In the genomic region with DNA sequence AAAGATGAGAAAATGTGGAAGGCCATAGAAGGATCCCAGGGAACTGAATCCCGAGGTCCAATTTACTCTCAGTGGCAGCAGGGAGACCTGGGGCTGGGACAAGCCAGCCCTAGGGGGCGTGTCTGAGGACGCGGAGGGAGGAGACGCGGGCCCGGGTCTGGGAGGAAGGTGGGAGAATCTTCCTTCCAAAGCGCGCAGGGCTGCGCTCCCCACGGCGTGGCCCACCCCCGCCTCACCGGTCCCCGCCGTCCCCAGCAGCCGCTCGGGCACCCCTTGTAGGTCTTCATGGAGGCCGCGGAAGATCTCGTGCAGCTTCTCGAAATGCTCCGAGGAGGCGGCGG, we compare ENCODE assay signal across 7 cellular contexts. TPM values are rescaled to one million over a fixed set of nuclear protein-coding genes. Genes with fewer than 3 reads are reported as not detected.
A peak's percentile ranks its signal among the peaks of the same experiment; 100 is the strongest.
DNase-seq lines count a peak whose midpoint lies in the region; ATAC-seq, FAIRE-seq and TF ChIP-seq lines count a peak whose summit lies in the region.

No MANE protein-coding gene starts in this region.

- TF ChIP-seq CTCF in K562 (IDR thresholded peaks at IDR 0.05 in 2 of 3, conservative IDR thresholded peaks at IDR 0.05 in 1 of 3; ENCODE audit: insufficient read depth in 2 of 3, low read depth in 1 of 3, low read length in 3 of 3) (0 out of 6 replicates have a peak, but pooled peaks of 1 of the 3 experiments have one; percentile 5), retinal pigment epithelial cell (conservative IDR thresholded peaks at IDR 0.05; ENCODE audit: low read depth, low read length) (peak; percentile 34)

- H3K4me1 ChIP-seq in K562 (replicated peaks in 1 of 2; ENCODE audit: control insufficient read depth in 2 of 2, insufficient read depth in 2 of 2, low read length in 2 of 2) (peaks cover 16 to 17% of the 10 kb centered on the region in 2 experiments; a peak in 4 of 5 replicates), iPS DF 6.9 (ENCODE audit: control insufficient read depth, insufficient read depth, low read length) (no peaks in the 10 kb centered on the region)

- peak; percentile 55 for ATAC-seq in GM18502 (IDR thresholded peaks at IDR 0.05; ENCODE audit: poor library complexity, unreplicated experiment)
- peak; percentile 39 for ATAC-seq in HG02840 (IDR thresholded peaks at IDR 0.05; ENCODE audit: low FRiP score, unreplicated experiment)
- peak; percentile 90 for ATAC-seq in K562

- in situ Hi-C loops in K562 (cut with MboI), result no loop called here

- peak overlapping the region; percentile 90 to 98 for H3K9ac ChIP-seq in K562 (ENCODE audit: insufficient read depth in 1 of 2, low read depth in 2 of 2, low read length in 2 of 2)

- no peak for TF ChIP-seq RAD21 in K562 (CRISPR knock-in tag; conservative IDR thresholded peaks at IDR 0.05 in 1 of 2, IDR thresholded peaks at IDR 0.05 in 1 of 2)

- peak overlapping the region; percentile 96 for H2AFZ ChIP-seq in K562 (ENCODE audit: low read depth, low read length)

- TF ChIP-seq EP300 in K562 (IDR thresholded peaks at IDR 0.05; ENCODE audit: low read length), result no peak

- FAIRE-seq in K562 (lab: Jason Lieb, UNC), result peak; percentile 48

- H3K27me3 ChIP-seq in K562 (ENCODE audit: control insufficient read depth in 2 of 2, insufficient read depth in 2 of 2, low read length in 2 of 2) (no peaks in the 10 kb centered on the region), iPS DF 6.9 (ENCODE audit: control insufficient read depth, insufficient read depth, low read length) (no peaks in the 10 kb centered on the region)

- peaks cover 32% of the 10 kb centered on the region for H3K36me3 ChIP-seq in K562 (ENCODE audit: control insufficient read depth, insufficient read depth, low read length)
- peaks cover 9% of the 10 kb centered on the region; the same call in 1 of the 2 replicates for H3K36me3 ChIP-seq in iPS DF 6.9 (ENCODE audit: control insufficient read depth, insufficient read depth, low read length)

- WGBS in K562 (ENCODE audit: insufficient coverage, low coverage, missing lambda C conversion rate), result 6% methylated on average over 6 of the region's 25 CpGs
- no CpG with 5 or more reads among the region's 25 CpGs for WGBS in iPS DF 6.9 (ENCODE audit: insufficient coverage, insufficient read length)

- CTCF ChIA-PET in K562 (lab: Yijun Ruan, JAX; ENCODE audit: low intra/inter-chr PET ratio), result interaction anchor here (1.3 kb wide), 1 partner anchor 30 kb away, joined by 6 read pairs; no protein-coding TSS in a partner anchor

- POLR2A ChIA-PET in K562 (lab: Yijun Ruan, JAX), result interaction anchor here (0.6 to 1.2 kb wide), 4 partner anchors 10 to 243 kb away, joined by 3 to 6 read pairs (median 3); no protein-coding TSS in a partner anchor

- H3K4me2 ChIP-seq in K562 (ENCODE audit: insufficient read depth, low read length), result peak overlapping the region; percentile 84

- TF ChIP-seq POLR2A in K562 (conservative IDR thresholded peaks at IDR 0.05), result no peak

- intact Hi-C loops in K562 (cut with micrococcal nuclease), result loop anchor here (2.0 kb wide), 2 partner anchors 21 to 31 kb away; partner anchors contain the start of gene RDH11

- BruUV-seq in K562 (replicated peaks; lab: Mats Ljungman, UMichigan), result no TSS peak

- H3K9me1 ChIP-seq in K562 (ENCODE audit: control insufficient read depth, insufficient read depth, low read length), result no peaks in the 10 kb centered on the region

- peaks cover 52% of the 10 kb centered on the region for H3K79me2 ChIP-seq in K562 (ENCODE audit: control insufficient read depth, insufficient read depth, low read length)

- no peaks in the 10 kb centered on the region for H3K9me3 ChIP-seq in K562 (replicated peaks; ENCODE audit: control insufficient read depth, insufficient read depth, low read depth, low read length)
- H3K9me3 ChIP-seq in iPS DF 6.9 (ENCODE audit: control insufficient read depth, insufficient read depth, low read length), result no peaks in the 10 kb centered on the region

- DNase-seq in NCI-H128 (lab: John Stamatoyannopoulos, UW; ENCODE audit: unreplicated experiment) (peak; percentile 70), T-helper 22 cell (ENCODE audit: low read depth) (peak; percentile 41), K562 (ENCODE audit: extremely low read depth in 1 of 4, low spot score in 3 of 4) (peak; percentile 67 to 81 (median 71)), iPS DF 6.9 (ENCODE audit: low read depth, low spot score) (peak; percentile 25), retinal pigment epithelial cell (ENCODE audit: low read depth) (no peak)

- peak overlapping the region; percentile 90 for H3K4me3 ChIP-seq in K562
- H3K4me3 ChIP-seq in iPS DF 6.9 (ENCODE audit: low read length), result peak overlapping the region; percentile 83
- H3K4me3 ChIP-seq in retinal pigment epithelial cell (ENCODE audit: low read length), result peak overlapping the region; percentile 70

- peak overlapping the region; percentile 94 for H3K27ac ChIP-seq in K562 (ENCODE audit: extremely low read depth, low read depth, low read length)
- no peak overlapping the region for H3K27ac ChIP-seq in iPS DF 6.9 (ENCODE audit: low read length)

- no peaks in the 10 kb centered on the region for H4K20me1 ChIP-seq in K562 (replicated peaks; ENCODE audit: control insufficient read depth, insufficient read depth, low read length)

RNA-seq across cellular contexts. Expression of gene VTI1B, which starts 0.3 kb away (rescaled TPM):
- 25.9 and 27.2 TPM in 2 replicates for total RNA-seq in K562 (2011; cell fraction: chromatin; rRNA removed; ENCODE audit: low replicate concordance)
- total RNA-seq in K562 (2011; cell fraction: nucleolus; rRNA removed), result 12.0 and 12.2 TPM in 2 replicates
- total RNA-seq in K562 (2011; cell fraction: nucleoplasm; rRNA removed), result 19.9 and 28.7 TPM in 2 replicates
- total RNA-seq in K562 (2014; rRNA removed), result 32.8 and 34.6 TPM in 2 replicates
- total RNA-seq in K562 (2014; rRNA removed; fragmentation: Illumina TruSeq; extraction: Trizol), result 54.0 and 62.1 TPM in 2 replicates
- total RNA-seq in K562 (2015; rRNA removed; fragmentation: Illumina TruSeq; extraction: Trizol), result 54.3 and 60.0 TPM in 2 replicates
- total RNA-seq in K562 (2021), result 69.1 and 70.7 TPM in 2 replicates
- 64.3 and 69.8 TPM in 2 replicates for polyA plus RNA-seq in K562 (2011; rRNA removed)
- polyA plus RNA-seq in K562 (2011; cell fraction: cytosol; rRNA removed), result 17.7 and 26.3 TPM in 2 replicates
- polyA plus RNA-seq in K562 (2011; cell fraction: nucleus; rRNA removed), result 19.2 and 24.4 TPM in 2 replicates
- polyA plus RNA-seq in K562 (2012), result 42.1 and 56.5 TPM in 2 replicates
- 46.3 and 50.1 TPM in 2 replicates for polyA plus RNA-seq in K562 (2014; fragmentation: Illumina TruSeq; extraction: Trizol)
- polyA plus RNA-seq in K562 (2014; fragmentation: Nextera tagmentation; extraction: Ambion mirVana), result 1 to 10 TPM; 7.8 to 8.5 TPM
- polyA plus RNA-seq in K562 (2014; rRNA removed), result 34.1 and 39.2 TPM in 2 replicates
- 49.5 and 51.2 TPM in 2 replicates for polyA minus RNA-seq in K562 (2011; rRNA and poly(A)+ RNA removed)
- 23.7 and 30.0 TPM in 2 replicates for polyA minus RNA-seq in K562 (2011; cell fraction: cytosol; rRNA and poly(A)+ RNA removed)
- polyA minus RNA-seq in K562 (2011; cell fraction: nucleus; rRNA and poly(A)+ RNA removed), result 11.0 and 18.7 TPM in 2 replicates

RNA-seq across cellular contexts. Expression of gene RDH11, which starts 21.5 kb away (rescaled TPM):
- total RNA-seq in K562 (2011; cell fraction: chromatin; rRNA removed; ENCODE audit: low replicate concordance), result 121 and 156 TPM in 2 replicates
- total RNA-seq in K562 (2011; cell fraction: nucleolus; rRNA removed), result 140 and 161 TPM in 2 replicates
- total RNA-seq in K562 (2011; cell fraction: nucleoplasm; rRNA removed), result 154 and 165 TPM in 2 replicates
- total RNA-seq in K562 (2014; rRNA removed) (52.9 and 60.2 TPM in 2 replicates), K562 (2014; rRNA removed; fragmentation: Illumina TruSeq; extraction: Trizol) (70.5 and 80.5 TPM in 2 replicates), K562 (2015; rRNA removed; fragmentation: Illumina TruSeq; extraction: Trizol) (51.7 and 54.3 TPM in 2 replicates), K562 (2021) (43.5 and 50.6 TPM in 2 replicates)
- polyA plus RNA-seq in K562 (2011; rRNA removed) (162 and 172 TPM in 2 replicates), K562 (2014; fragmentation: Illumina TruSeq; extraction: Trizol) (72.3 and 78.6 TPM in 2 replicates), K562 (2014; fragmentation: Nextera tagmentation; extraction: Ambion mirVana) (100 to 1,000 TPM; 101 to 116 TPM), K562 (2014; rRNA removed) (65.5 and 77.0 TPM in 2 replicates)
- polyA plus RNA-seq in K562 (2011; cell fraction: cytosol; rRNA removed), result 68.0 and 106 TPM in 2 replicates
- polyA plus RNA-seq in K562 (2011; cell fraction: nucleus; rRNA removed), result 84.5 and 118 TPM in 2 replicates
- 40.9 and 52.4 TPM in 2 replicates for polyA plus RNA-seq in K562 (2012)
- polyA minus RNA-seq in K562 (2011; rRNA and poly(A)+ RNA removed), result 125 and 131 TPM in 2 replicates
- 82.0 and 107 TPM in 2 replicates for polyA minus RNA-seq in K562 (2011; cell fraction: cytosol; rRNA and poly(A)+ RNA removed)
- polyA minus RNA-seq in K562 (2011; cell fraction: nucleus; rRNA and poly(A)+ RNA removed), result 38.6 and 73.9 TPM in 2 replicates

RNA-seq across cellular contexts. Expression of gene RDH12, which starts 27.6 kb away (rescaled TPM):
- total RNA-seq in K562 (2011; cell fraction: chromatin; rRNA removed; ENCODE audit: low replicate concordance), result not detected in 2 replicates
- not detected in 2 replicates for total RNA-seq in K562 (2011; cell fraction: nucleolus; rRNA removed)
- not detected in 2 replicates for total RNA-seq in K562 (2011; cell fraction: nucleoplasm; rRNA removed)
- 0.05 and 0.08 TPM in 2 replicates for total RNA-seq in K562 (2014; rRNA removed)
- total RNA-seq in K562 (2014; rRNA removed; fragmentation: Illumina TruSeq; extraction: Trizol), result not detected in 2 replicates
- total RNA-seq in K562 (2015; rRNA removed; fragmentation: Illumina TruSeq; extraction: Trizol), result not detected in 2 replicates
- 0.29 TPM in 1 of 2 replicates, not detected in the other for total RNA-seq in K562 (2021)
- 0.08 TPM in 1 of 2 replicates, not detected in the other for polyA plus RNA-seq in K562 (2011; rRNA removed)
- 0.06 and 0.09 TPM in 2 replicates for polyA plus RNA-seq in K562 (2011; cell fraction: cytosol; rRNA removed)
- polyA plus RNA-seq in K562 (2011; cell fraction: nucleus; rRNA removed), result not detected in 2 replicates
- 0.04 and 0.29 TPM in 2 replicates for polyA plus RNA-seq in K562 (2012)
- 0.07 TPM in 1 of 2 replicates, not detected in the other for polyA plus RNA-seq in K562 (2014; fragmentation: Illumina TruSeq; extraction: Trizol)
- polyA plus RNA-seq in K562 (2014; fragmentation: Nextera tagmentation; extraction: Ambion mirVana), result under 1 TPM; 0.03 to 0.18 TPM
- polyA plus RNA-seq in K562 (2014; rRNA removed), result 0.04 and 0.22 TPM in 2 replicates
- polyA minus RNA-seq in K562 (2011; rRNA and poly(A)+ RNA removed), result not detected in 2 replicates
- not detected in 2 replicates for polyA minus RNA-seq in K562 (2011; cell fraction: cytosol; rRNA and poly(A)+ RNA removed)
- polyA minus RNA-seq in K562 (2011; cell fraction: nucleus; rRNA and poly(A)+ RNA removed), result not detected in 2 replicates

RNA-seq across cellular contexts. Expression of gene ARG2, which starts 54.4 kb away (rescaled TPM):
- 22.1 and 29.4 TPM in 2 replicates for total RNA-seq in K562 (2011; cell fraction: chromatin; rRNA removed; ENCODE audit: low replicate concordance)
- 20.8 and 24.9 TPM in 2 replicates for total RNA-seq in K562 (2011; cell fraction: nucleolus; rRNA removed)
- total RNA-seq in K562 (2011; cell fraction: nucleoplasm; rRNA removed), result 25.6 and 31.2 TPM in 2 replicates
- 13.9 and 15.5 TPM in 2 replicates for total RNA-seq in K562 (2014; rRNA removed)
- 17.8 and 19.7 TPM in 2 replicates for total RNA-seq in K562 (2014; rRNA removed; fragmentation: Illumina TruSeq; extraction: Trizol)
- 5.8 and 6.2 TPM in 2 replicates for total RNA-seq in K562 (2015; rRNA removed; fragmentation: Illumina TruSeq; extraction: Trizol)
- 12.5 and 13.1 TPM in 2 replicates for total RNA-seq in K562 (2021)
- polyA plus RNA-seq in K562 (2011; rRNA removed), result 75.0 and 107 TPM in 2 replicates
- polyA plus RNA-seq in K562 (2011; cell fraction: cytosol; rRNA removed), result 64.8 and 102 TPM in 2 replicates
- polyA plus RNA-seq in K562 (2011; cell fraction: nucleus; rRNA removed), result 27.6 and 70.1 TPM in 2 replicates
- polyA plus RNA-seq in K562 (2012), result 19.8 and 63.2 TPM in 2 replicates
- polyA plus RNA-seq in K562 (2014; fragmentation: Illumina TruSeq; extraction: Trizol), result 20.3 and 21.9 TPM in 2 replicates
- polyA plus RNA-seq in K562 (2014; fragmentation: Nextera tagmentation; extraction: Ambion mirVana), result 10 to 100 TPM; 23.2 to 26.7 TPM
- polyA plus RNA-seq in K562 (2014; rRNA removed), result 11.7 and 13.4 TPM in 2 replicates
- 63.5 and 97.5 TPM in 2 replicates for polyA minus RNA-seq in K562 (2011; rRNA and poly(A)+ RNA removed)
- 36.9 and 46.0 TPM in 2 replicates for polyA minus RNA-seq in K562 (2011; cell fraction: cytosol; rRNA and poly(A)+ RNA removed)
- polyA minus RNA-seq in K562 (2011; cell fraction: nucleus; rRNA and poly(A)+ RNA removed), result 10.5 and 31.0 TPM in 2 replicates

Comparison
In these comparisons a context has a peak if more than half of its experiments do, and no peak if none do; other contexts are left out.
1. ATAC-seq: peak in every context shown above with its lines; median percentile 90 in K562; 55 in GM18502; 39 in HG02840.